15 cellular contexts compared by ENCODE assay signal in genomic region chr4:53009824-53010223, GRCh38.
DNase-seq lines count a peak whose midpoint lies in the region; ATAC-seq and TF ChIP-seq lines count a peak whose summit lies in the region.
"Had no signal": no experiment of that assay in that cellular context is flagged by ENCODE, and none has a peak within 500 bp of the region (broad histone marks: within the 10 kb centered on the region; RNA-seq: fewer than 3 reads in every experiment).

No MANE protein-coding gene starts in this region.

- no peak overlapping the region for H3K9ac ChIP-seq in Karpas-422 (ENCODE audit: low read length)

- H3K4me2 ChIP-seq in Karpas-422 (ENCODE audit: low read depth, low read length, poor library complexity, severe bottlenecking): no peak overlapping the region

- H3K27me3 ChIP-seq in Karpas-422 (ENCODE audit: low read length): no peaks in the 10 kb centered on the region
- no peaks in the 10 kb centered on the region for H3K27me3 ChIP-seq in ovary
- no peaks in the 10 kb centered on the region for H3K27me3 ChIP-seq in Peyer's patch

- H3K4me3 ChIP-seq in Karpas-422 (ENCODE audit: low read length) (no peak overlapping the region), ovary (no peak overlapping the region), Peyer's patch (no peak overlapping the region)
- H3K4me3 ChIP-seq: lower lobe of right lung had no signal

- ATAC-seq in GM18867 (IDR thresholded peaks at IDR 0.05; ENCODE audit: unreplicated experiment) (peak; percentile 56), GM21526 (IDR thresholded peaks at IDR 0.05; ENCODE audit: low FRiP score, unreplicated experiment) (peak; percentile 65), HG03354 (IDR thresholded peaks at IDR 0.05; ENCODE audit: poor library complexity, severe bottlenecking, unreplicated experiment) (no peak), GM21576 (IDR thresholded peaks at IDR 0.05; ENCODE audit: unreplicated experiment) (no peak)

- no peaks in the 10 kb centered on the region for H3K27me3 Mint-ChIP-seq in osteocyte (ENCODE audit: unreplicated experiment)

- peaks cover 41% of the 10 kb centered on the region for H3K4me1 Mint-ChIP-seq in osteocyte (ENCODE audit: unreplicated experiment)

- no peak overlapping the region for H2AFZ ChIP-seq in Karpas-422 (ENCODE audit: low read length)

- H3K9me2 ChIP-seq in Karpas-422 (replicated peaks; ENCODE audit: insufficient read depth, low read length): no peaks in the 10 kb centered on the region

- no peaks in the 10 kb centered on the region for H3K79me2 ChIP-seq in Karpas-422 (ENCODE audit: low read length)

- no peak for TF ChIP-seq CTCF in ovary (IDR thresholded peaks at IDR 0.05)
- no peak for TF ChIP-seq CTCF in Peyer's patch (IDR thresholded peaks at IDR 0.05)
- no peak for TF ChIP-seq CTCF in osteocyte (IDR thresholded peaks at IDR 0.05)

- TF ChIP-seq POLR2A in ovary (IDR thresholded peaks at IDR 0.05): no peak
- TF ChIP-seq POLR2A in Peyer's patch (IDR thresholded peaks at IDR 0.05): no peak

- H3K27ac ChIP-seq in Karpas-422 (ENCODE audit: low read length) (no peak overlapping the region), ovary (peak overlapping the region; percentile 39 to 69), Peyer's patch (no peak overlapping the region)
- H3K27ac ChIP-seq: lower lobe of right lung had no signal

- DNase-seq in Karpas-422: peak; percentile 42
- no peak for DNase-seq in ovary
- DNase-seq in Peyer's patch: no peak
- no peak for DNase-seq in osteocyte (ENCODE audit: extremely low spot score, unreplicated experiment)
- DNase-seq: Kasumi-1; lower lobe of right lung; NCI-H187 treated with DMSO at 0.1 percent for 48 hours; NCI-H526 treated with DMSO at 0.1 percent for 48 hours; stimulated activated CD4-positive, alpha-beta T cell treated with anti-CD3 and anti-CD28 coated beads, Interleukin-4, amount 100 ng/mL, for 24 hours had no signal

- H3K36me3 Mint-ChIP-seq in osteocyte (ENCODE audit: unreplicated experiment): no peaks in the 10 kb centered on the region

- H3K36me3 ChIP-seq in Karpas-422 (ENCODE audit: insufficient read depth, low read length): no peaks in the 10 kb centered on the region
- H3K36me3 ChIP-seq in ovary: no peaks in the 10 kb centered on the region
- no peaks in the 10 kb centered on the region for H3K36me3 ChIP-seq in Peyer's patch
- H3K36me3 ChIP-seq: lower lobe of right lung had no signal

- no peak overlapping the region for H3K27ac Mint-ChIP-seq in osteocyte (ENCODE audit: unreplicated experiment)
- H3K27ac Mint-ChIP-seq: activated T-helper 1 cell treated with anti-CD3 and anti-CD28 coated beads, Interleukin-12 subunit alpha, Interleukin-12 subunit beta, Interleukin-2, Interleukin-4 antibody, amounts not matched to agents 30 ng/mL and 10 ng/mL and 1 ng/mL, durations not matched to agents 14 hours and 24 hours and 36 hours; T-helper 2 cell treated with Interferon-gamma antibody and Interleukin-4, amounts not matched to agents 5 μg/mL and 100 μg/mL, for 36 hours had no signal

- no peaks in the 10 kb centered on the region for H3K9me3 ChIP-seq in Karpas-422 (ENCODE audit: low read length)
- no peaks in the 10 kb centered on the region for H3K9me3 ChIP-seq in ovary
- H3K9me3 ChIP-seq in Peyer's patch: no peaks in the 10 kb centered on the region
- H3K9me3 ChIP-seq: lower lobe of right lung had no signal

- intact Hi-C loops in ovary (cut with DNase I): loop anchor here (5.0 to 10.0 kb wide), 7 partner anchors 185 to 1217 kb away; partner anchors contain the start of genes PDGFRA (in 3 of the 4) and FIP1L1 (in 1 of the 4)

- WGBS in ovary, 3 donors: 12 to 34% (median 14%) methylated on average over 3 of the region's 3 CpGs

- no peaks in the 10 kb centered on the region for H4K20me1 ChIP-seq in Karpas-422 (ENCODE audit: insufficient read depth, low read depth, low read length)

- H3K4me1 ChIP-seq in Karpas-422 (ENCODE audit: low read length) (no peaks in the 10 kb centered on the region), ovary (ENCODE audit: insufficient read depth) (peaks cover 30% of the 10 kb centered on the region), Peyer's patch (peaks cover 0 to 4% (median 0%) of the 10 kb centered on the region in 4 donors)

- H3K4me3 Mint-ChIP-seq in osteocyte (ENCODE audit: unreplicated experiment): no peak overlapping the region
- H3K4me3 Mint-ChIP-seq: activated T-helper 1 cell treated with anti-CD3 and anti-CD28 coated beads, Interleukin-12 subunit alpha, Interleukin-12 subunit beta, Interleukin-2, Interleukin-4 antibody, amounts not matched to agents 30 ng/mL and 10 ng/mL and 1 ng/mL, durations not matched to agents 14 hours and 24 hours and 36 hours; T-helper 2 cell treated with Interferon-gamma antibody and Interleukin-4, amounts not matched to agents 5 μg/mL and 100 μg/mL, for 36 hours had no signal

- no peaks in the 10 kb centered on the region for H3K9me3 Mint-ChIP-seq in osteocyte (ENCODE audit: unreplicated experiment)
- H3K9me3 Mint-ChIP-seq: activated T-helper 1 cell treated with anti-CD3 and anti-CD28 coated beads, Interleukin-12 subunit alpha, Interleukin-12 subunit beta, Interleukin-2, Interleukin-4 antibody, amounts not matched to agents 30 ng/mL and 10 ng/mL and 1 ng/mL, durations not matched to agents 14 hours and 24 hours and 36 hours; T-helper 2 cell treated with Interferon-gamma antibody and Interleukin-4, amounts not matched to agents 5 μg/mL and 100 μg/mL, for 36 hours had no signal

- TF ChIP-seq EP300 in ovary (IDR thresholded peaks at IDR 0.05): no peak

Comparison
In these comparisons a context has a peak if more than half of its experiments do, and no peak if none do; other contexts are left out.
1. ATAC-seq: peak in GM18867 (single experiment) and GM21526 (single experiment); none in HG03354 (single experiment) and GM21576 (single experiment).
2. H3K27ac ChIP-seq: peak in ovary (2 of 2); none in Karpas-422 (single experiment) and Peyer's patch (0 of 4).